ENCODE assay signal across 8 cellular contexts in the genomic region with DNA sequence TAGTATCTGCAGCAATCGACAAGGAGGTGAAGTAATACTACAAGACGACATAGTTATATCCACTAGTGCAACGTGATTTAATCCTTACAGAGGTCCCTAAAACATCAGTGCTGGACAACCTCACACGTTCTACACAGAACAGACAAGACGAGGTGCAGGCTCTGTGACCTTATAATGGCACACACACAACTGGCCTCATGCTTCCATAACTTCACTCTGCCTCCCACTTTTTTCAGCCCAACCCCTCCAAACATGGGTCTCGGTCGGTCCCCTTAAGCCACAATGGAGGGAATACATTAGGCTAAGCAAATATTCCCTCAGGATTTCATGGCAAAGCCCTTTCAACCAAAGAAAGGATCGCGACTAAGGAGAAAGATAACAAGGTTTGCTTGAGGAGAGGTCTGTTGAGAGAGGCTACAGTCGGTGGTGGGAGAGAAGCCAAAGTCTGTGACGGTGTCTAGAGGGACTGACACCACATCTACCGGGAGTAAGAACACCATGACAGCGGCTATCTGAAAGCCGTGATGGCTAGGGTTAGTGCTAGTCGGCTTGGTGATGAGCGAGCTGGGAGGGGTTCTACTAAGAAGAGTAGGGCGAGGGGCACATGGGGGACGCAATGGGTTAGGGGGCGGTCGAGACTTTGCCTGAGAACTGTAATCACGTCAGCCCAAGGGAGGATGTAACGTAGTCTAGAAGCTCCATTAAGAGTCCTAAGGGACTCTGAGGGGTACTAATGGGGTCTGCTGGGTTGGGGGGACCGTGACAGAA. TPM values are rescaled to one million over a fixed set of nuclear protein-coding genes. Genes with fewer than 3 reads are reported as not detected.
DNase-seq lines count a peak whose midpoint lies in the region; ATAC-seq and TF ChIP-seq lines count a peak whose summit lies in the region.

No MANE protein-coding gene starts in this region.

- POLR2A ChIA-PET in HEK293 (lab: Yijun Ruan, JAX), result interaction anchor here (0.6 to 2.0 kb wide), 4 partner anchors 14 to 215 kb away, joined by 3 to 8 read pairs (median 4); no protein-coding TSS in a partner anchor

- H3K4me1 ChIP-seq in ES-I3 (ENCODE audit: insufficient read depth, low read length) (no peaks in the 10 kb centered on the region), HEK293 (ENCODE audit: control insufficient read depth, insufficient read depth, low read length) (peaks cover 39% of the 10 kb centered on the region), SJSA1 (replicated peaks) (peaks cover 10% of the 10 kb centered on the region), right lobe of liver (peaks cover 0 to 14% (median 3%) of the 10 kb centered on the region in 4 donors)

- no peak for TF ChIP-seq POLR2A in right lobe of liver (IDR thresholded peaks at IDR 0.05)

- peak overlapping the region; percentile 79 for H3K9ac ChIP-seq in ES-I3 (ENCODE audit: low read depth, low read length)

- DNase-seq in SJSA1 (ENCODE audit: low read depth in 1 of 2, low spot score in 2 of 2) (peak in 1 of 2 experiments; percentile 41), dedifferentiated amniotic fluid mesenchymal stem cell (ENCODE audit: extremely low spot score) (peak; percentile 29), right lobe of liver (peak in 2 of 3 donors; percentile 31 to 48), DMS153 treated with DMSO at 0.1 percent for 48 hours (lab: John Stamatoyannopoulos, UW; ENCODE audit: unreplicated experiment) (no peak)
- no peak for DNase-seq in stimulated activated naive CD8-positive, alpha-beta T cell treated with anti-CD3 and anti-CD28 coated beads, Interleukin-15, Interleukin-2, amounts not matched to agents 100 U/mL and 50 U/mL, for 24 hours

- peak overlapping the region; percentile 96 for H3K27ac ChIP-seq in HEK293 (ENCODE audit: extremely low read depth, low read depth, low read length)
- peak overlapping the region; percentile 55 for H3K27ac ChIP-seq in SJSA1
- H3K27ac ChIP-seq in right lobe of liver, result peak overlapping the region; percentile 70 to 91 (median 88)

- intact Hi-C loops in right lobe of liver (cut with DNase I), result no loop called here

- H3K4me3 ChIP-seq in HEK293 (ENCODE audit: low read depth, low read length) (peak overlapping the region; percentile 98), SJSA1 (peak overlapping the region; percentile 83), right lobe of liver (peak overlapping the region; percentile 86 to 95 (median 92))

- no peak for ATAC-seq in right lobe of liver
- ATAC-seq in stimulated activated naive CD8-positive, alpha-beta T cell treated with anti-CD3 and anti-CD28 coated beads, Interleukin-15, Interleukin-2, amounts not matched to agents 100 U/mL and 50 U/mL, for 24 hours, result peak; percentile 0
- no peak for ATAC-seq in GM21423 (IDR thresholded peaks at IDR 0.05; ENCODE audit: unreplicated experiment)

- H3K36me3 ChIP-seq in ES-I3 (ENCODE audit: insufficient read depth, low read length) (no peaks in the 10 kb centered on the region), HEK293 (ENCODE audit: control insufficient read depth in 2 of 2, insufficient read depth in 1 of 2, low read length in 2 of 2) (no peaks in the 10 kb centered on the region), SJSA1 (peaks cover 4% of the 10 kb centered on the region; the same call in 1 of the 2 replicates), right lobe of liver (no peaks in the 10 kb centered on the region)

- TF ChIP-seq CTCF in HEK293 (tag by site-specific recombination; IDR thresholded peaks at IDR 0.05), result no peak
- TF ChIP-seq CTCF in right lobe of liver (IDR thresholded peaks at IDR 0.05), result no peak

- 12% methylated on average over 20 of the region's 23 CpGs for WGBS in right lobe of liver (ENCODE audit: insufficient coverage, low coverage, low lambda C conversion rate, missing lambda C conversion rate)

- H3K9me3 ChIP-seq in ES-I3 (ENCODE audit: control insufficient read depth, insufficient read depth, low read length) (no peaks in the 10 kb centered on the region), HEK293 (ENCODE audit: control insufficient read depth, insufficient read depth, low read depth, low read length) (no peaks in the 10 kb centered on the region), SJSA1 (replicated peaks) (no peaks in the 10 kb centered on the region), right lobe of liver (no peaks in the 10 kb centered on the region)

- CTCF ChIA-PET in HEK293 (lab: Yijun Ruan, JAX), result interaction anchor here (0.6 kb wide), 1 partner anchor 279 kb away, joined by 3 read pairs; no protein-coding TSS in a partner anchor

- no peaks in the 10 kb centered on the region for H3K27me3 ChIP-seq in SJSA1 (replicated peaks)
- H3K27me3 ChIP-seq in right lobe of liver, result no peaks in the 10 kb centered on the region

TF ChIP-seq in HEK293, 187 proteins besides CTCF, POLR2A, EP300 and RAD21 (continues in another document):
- TF ChIP-seq ZNF114 (tag by site-specific recombination; IDR thresholded peaks at IDR 0.05), result no peak
- no peak for TF ChIP-seq KLF1 (tag by site-specific recombination; IDR thresholded peaks at IDR 0.05)
- TF ChIP-seq ZBTB48 (tag by site-specific recombination; IDR thresholded peaks at IDR 0.05), result peak; percentile 82
- no peak for TF ChIP-seq EGR2 (tag by site-specific recombination; IDR thresholded peaks at IDR 0.05; ENCODE audit: low read depth)
- no peak for TF ChIP-seq SP3 (tag by site-specific recombination; IDR thresholded peaks at IDR 0.05)
- no peak for TF ChIP-seq ZNF394 (tag by site-specific recombination; IDR thresholded peaks at IDR 0.05; ENCODE audit: borderline replicate concordance)
- TF ChIP-seq, protein P1, sequence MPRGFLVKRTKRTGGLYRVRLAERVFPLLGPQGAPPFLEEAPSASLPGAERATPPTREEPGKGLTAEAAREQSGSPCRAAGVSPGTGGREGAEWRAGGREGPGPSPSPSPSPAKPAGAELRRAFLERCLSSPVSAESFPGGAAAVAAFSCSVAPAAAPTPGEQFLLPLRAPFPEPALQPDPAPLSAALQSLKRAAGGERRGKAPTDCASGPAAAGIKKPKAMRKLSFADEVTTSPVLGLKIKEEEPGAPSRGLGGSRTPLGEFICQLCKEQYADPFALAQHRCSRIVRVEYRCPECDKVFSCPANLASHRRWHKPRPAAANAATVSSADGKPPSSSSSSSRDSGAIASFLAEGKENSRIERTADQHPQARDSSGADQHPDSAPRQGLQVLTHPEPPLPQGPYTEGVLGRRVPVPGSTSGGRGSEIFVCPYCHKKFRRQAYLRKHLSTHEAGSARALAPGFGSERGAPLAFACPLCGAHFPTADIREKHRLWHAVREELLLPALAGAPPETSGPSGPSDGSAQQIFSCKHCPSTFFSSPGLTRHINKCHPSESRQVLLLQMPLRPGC (tag by site-specific recombination; IDR thresholded peaks at IDR 0.05), result no peak
- TF ChIP-seq, protein P2, sequence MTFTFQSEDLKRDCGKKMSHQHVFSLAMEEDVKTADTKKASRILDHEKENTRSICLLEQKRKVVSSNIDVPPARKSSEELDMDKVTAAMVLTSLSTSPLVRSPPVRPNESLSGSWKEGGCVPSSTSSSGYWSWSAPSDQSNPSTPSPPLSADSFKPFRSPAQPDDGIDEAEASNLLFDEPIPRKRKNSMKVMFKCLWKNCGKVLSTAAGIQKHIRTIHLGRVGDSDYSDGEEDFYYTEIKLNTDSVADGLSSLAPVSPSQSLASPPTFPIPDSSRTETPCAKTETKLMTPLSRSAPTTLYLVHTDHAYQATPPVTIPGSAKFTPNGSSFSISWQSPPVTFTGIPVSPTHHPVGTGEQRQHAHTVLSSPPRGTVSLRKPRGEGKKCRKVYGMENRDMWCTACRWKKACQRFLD (tag by site-specific recombination; IDR thresholded peaks at IDR 0.05), result no peak
- TF ChIP-seq ZNF366 (tag by site-specific recombination; conservative IDR thresholded peaks at IDR 0.05), result peak; percentile 53; the same call in 1 of the 2 replicates
- no peak; the same call in 1 of the 2 replicates for TF ChIP-seq ZNF561 (tag by site-specific recombination; IDR thresholded peaks at IDR 0.05; ENCODE audit: borderline replicate concordance)
- TF ChIP-seq MZF1 (tag by site-specific recombination; IDR thresholded peaks at IDR 0.05; ENCODE audit: borderline replicate concordance), result no peak
- TF ChIP-seq ZNF624 (tag by site-specific recombination; IDR thresholded peaks at IDR 0.05), result no peak
- no peak for TF ChIP-seq ZNF621 (tag by site-specific recombination; IDR thresholded peaks at IDR 0.05)
- TF ChIP-seq ZNF16 (tag by site-specific recombination; IDR thresholded peaks at IDR 0.05; ENCODE audit: low read depth), result no peak
- TF ChIP-seq ZNF239 (tag by site-specific recombination; IDR thresholded peaks at IDR 0.05), result no peak
- TF ChIP-seq, protein P3, sequence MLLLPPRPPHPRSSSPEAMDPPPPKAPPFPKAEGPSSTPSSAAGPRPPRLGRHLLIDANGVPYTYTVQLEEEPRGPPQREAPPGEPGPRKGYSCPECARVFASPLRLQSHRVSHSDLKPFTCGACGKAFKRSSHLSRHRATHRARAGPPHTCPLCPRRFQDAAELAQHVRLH (tag by site-specific recombination; IDR thresholded peaks at IDR 0.05), result no peak
- TF ChIP-seq SCRT2 (tag by site-specific recombination; IDR thresholded peaks at IDR 0.05), result no peak
- TF ChIP-seq ZNF354C (tag by site-specific recombination; IDR thresholded peaks at IDR 0.05; ENCODE audit: borderline replicate concordance, low read depth), result no peak
- 0 out of 2 replicates have a peak, but pooled peaks have one; percentile 3 for TF ChIP-seq ZSCAN30 (tag by site-specific recombination; IDR thresholded peaks at IDR 0.05)
- peak; percentile 25; the same call in 1 of the 2 replicates for TF ChIP-seq YY2 (tag by site-specific recombination; IDR thresholded peaks at IDR 0.05)

RNA-seq across cellular contexts. Expression of a gene that starts 1.1 kb away (rescaled TPM):
- 21.6 and 21.9 TPM in 2 replicates for total RNA-seq in SJSA1 (2014; rRNA removed; shearing (Covaris generic))
- total RNA-seq in right lobe of liver, result 10 to 100 TPM in 2 of 6 experiments, 1 to 10 TPM in 4; 5.6 to 10.4 (median 8.5) TPM

RNA-seq across cellular contexts. Expression of a gene that starts 1.3 kb away (rescaled TPM):
- 0.78 and 2.5 TPM in 2 replicates for total RNA-seq in SJSA1 (2014; rRNA removed; shearing (Covaris generic))
- total RNA-seq in right lobe of liver, result 1 to 10 TPM in 3 of 6 experiments, under 1 TPM in 3; 0.61 to 2.6 (median 1.0) TPM

Comparison
In these comparisons a context has a peak if more than half of its experiments do, and no peak if none do; other contexts are left out.
1. DNase-seq: peak in dedifferentiated amniotic fluid mesenchymal stem cell (single experiment) and right lobe of liver (2 of 3); none in stimulated activated naive CD8-positive, alpha-beta T cell treated with anti-CD3 and anti-CD28 coated beads, Interleukin-15, Interleukin-2, amounts not matched to agents 100 U/mL and 50 U/mL, for 24 hours (single experiment) and DMS153 treated with DMSO at 0.1 percent for 48 hours (single experiment).
2. Peak in every context shown above with its lines, with median percentiles within 50 percentile points of each other: H3K27ac ChIP-seq and H3K4me3 ChIP-seq.